8 cellular contexts compared by ENCODE assay signal in genomic region chrX:317424-318067, GRCh38. TPM values are rescaled to one million over a fixed set of nuclear protein-coding genes. Genes with fewer than 3 reads are reported as not detected.
DNase-seq lines count a peak whose midpoint lies in the region; ATAC-seq and TF ChIP-seq lines count a peak whose summit lies in the region.

No MANE protein-coding gene starts in this region.

- H3K9me3 ChIP-seq in left lung (no peaks in the 10 kb centered on the region), thyroid gland (no peaks in the 10 kb centered on the region)

- CTCF ChIA-PET in activated CD4-positive, alpha-beta T cell treated with anti-CD3 and anti-CD28 coated beads, Interleukin-2, amount 10 ng/mL, durations not matched to agents 7 days and 5 days (lab: Charles Lee): no interaction called here

- no peaks in the 10 kb centered on the region for H3K27me3 Mint-ChIP-seq in activated CD4-positive, alpha-beta T cell treated with anti-CD3 and anti-CD28 coated beads, Interleukin-2, amount 10 ng/mL, durations not matched to agents 7 days and 5 days
- H3K27me3 Mint-ChIP-seq in activated naive CD8-positive, alpha-beta T cell treated with anti-CD3 and anti-CD28 coated beads, Interleukin-2, amount 10 ng/mL, durations not matched to agents 7 days and 5 days: no peaks in the 10 kb centered on the region

- POLR2A ChIA-PET in activated CD4-positive, alpha-beta T cell treated with anti-CD3 and anti-CD28 coated beads, Interleukin-2, amount 10 ng/mL, durations not matched to agents 7 days and 5 days (lab: Charles Lee): no interaction called here
- POLR2A ChIA-PET in activated naive CD8-positive, alpha-beta T cell treated with anti-CD3 and anti-CD28 coated beads, Interleukin-2, amount 10 ng/mL, durations not matched to agents 7 days and 5 days (lab: Charles Lee): no interaction called here

- no peaks in the 10 kb centered on the region for H3K9me3 Mint-ChIP-seq in activated CD4-positive, alpha-beta T cell treated with anti-CD3 and anti-CD28 coated beads, Interleukin-2, amount 10 ng/mL, durations not matched to agents 7 days and 5 days
- H3K9me3 Mint-ChIP-seq in activated naive CD8-positive, alpha-beta T cell treated with anti-CD3 and anti-CD28 coated beads, Interleukin-2, amount 10 ng/mL, durations not matched to agents 7 days and 5 days: no peaks in the 10 kb centered on the region

- WGBS in thyroid gland, 2 donors: 51 to 60% methylated on average over 20 to 23 of the region's 28 CpGs

- peaks cover 7 to 16% of the 10 kb centered on the region in 2 donors for H3K4me1 ChIP-seq in left lung
- peaks cover 12 to 15% of the 10 kb centered on the region in 2 donors for H3K4me1 ChIP-seq in thyroid gland

- H3K4me3 Mint-ChIP-seq in activated CD4-positive, alpha-beta T cell treated with anti-CD3 and anti-CD28 coated beads, Interleukin-2, amount 10 ng/mL, durations not matched to agents 7 days and 5 days: peak overlapping the region; percentile 91
- H3K4me3 Mint-ChIP-seq in activated naive CD8-positive, alpha-beta T cell treated with anti-CD3 and anti-CD28 coated beads, Interleukin-2, amount 10 ng/mL, durations not matched to agents 7 days and 5 days: peak overlapping the region; percentile 84

- TF ChIP-seq POLR2A in thyroid gland (IDR thresholded peaks at IDR 0.05): no peak

- H3K27ac ChIP-seq in left lung: peak overlapping the region; percentile 90 to 96
- no peak overlapping the region for H3K27ac ChIP-seq in thyroid gland

- no peak for DNase-seq in activated CD4-positive, alpha-beta T cell treated with anti-CD3 and anti-CD28 coated beads, Interleukin-2, amount 10 ng/mL, durations not matched to agents 7 days and 5 days
- no peak for DNase-seq in activated CD4-positive, alpha-beta T cell treated with anti-CD3 and anti-CD28 coated beads, Interleukin-2, amount 50 U/mL, for 48 hours
- no peak for DNase-seq in activated naive CD8-positive, alpha-beta T cell treated with anti-CD3 and anti-CD28 coated beads, Interleukin-2, amount 10 ng/mL, durations not matched to agents 7 days and 5 days
- no peak for DNase-seq in left lung
- DNase-seq in thyroid gland: no peak
- DNase-seq in EL: no peak

- no peak for ATAC-seq in activated naive CD8-positive, alpha-beta T cell treated with anti-CD3 and anti-CD28 coated beads, Interleukin-2, amount 10 ng/mL, durations not matched to agents 7 days and 5 days (ENCODE audit: low read depth)
- ATAC-seq in left lung (no peak), GM18502 (IDR thresholded peaks at IDR 0.05; ENCODE audit: poor library complexity, unreplicated experiment) (no peak), GM21447 (IDR thresholded peaks at IDR 0.05; ENCODE audit: unreplicated experiment) (no peak)

- intact Hi-C loops in left lung (cut with DNase I) (no loop called here), thyroid gland (cut with DNase I) (loop anchor here (5.0 kb wide), 1 partner anchor 70 kb away; the partner anchor contains the start of gene PPP2R3B)

- H3K4me3 ChIP-seq in left lung (peak overlapping the region; percentile 54 to 89), thyroid gland (replicated peaks in 1 of 3) (peak overlapping the region in 2 of 3 donors; percentile 12 to 73)

- no peaks in the 10 kb centered on the region for H3K27me3 ChIP-seq in left lung
- H3K27me3 ChIP-seq in thyroid gland: no peaks in the 10 kb centered on the region

- H3K27ac Mint-ChIP-seq in activated CD4-positive, alpha-beta T cell treated with anti-CD3 and anti-CD28 coated beads, Interleukin-2, amount 10 ng/mL, durations not matched to agents 7 days and 5 days: peak overlapping the region; percentile 99
- H3K27ac Mint-ChIP-seq in activated naive CD8-positive, alpha-beta T cell treated with anti-CD3 and anti-CD28 coated beads, Interleukin-2, amount 10 ng/mL, durations not matched to agents 7 days and 5 days: peak overlapping the region; percentile 94

- TF ChIP-seq CTCF in left lung (IDR thresholded peaks at IDR 0.05) (no peak), thyroid gland (IDR thresholded peaks at IDR 0.05) (no peak)

- peaks cover 15% of the 10 kb centered on the region for H3K36me3 Mint-ChIP-seq in activated CD4-positive, alpha-beta T cell treated with anti-CD3 and anti-CD28 coated beads, Interleukin-2, amount 10 ng/mL, durations not matched to agents 7 days and 5 days (ENCODE audit: low read depth)
- H3K36me3 Mint-ChIP-seq in activated naive CD8-positive, alpha-beta T cell treated with anti-CD3 and anti-CD28 coated beads, Interleukin-2, amount 10 ng/mL, durations not matched to agents 7 days and 5 days: peaks cover 9% of the 10 kb centered on the region

- H3K4me1 Mint-ChIP-seq in activated CD4-positive, alpha-beta T cell treated with anti-CD3 and anti-CD28 coated beads, Interleukin-2, amount 10 ng/mL, durations not matched to agents 7 days and 5 days: peaks cover 26% of the 10 kb centered on the region
- H3K4me1 Mint-ChIP-seq in activated naive CD8-positive, alpha-beta T cell treated with anti-CD3 and anti-CD28 coated beads, Interleukin-2, amount 10 ng/mL, durations not matched to agents 7 days and 5 days: peaks cover 11% of the 10 kb centered on the region

- H3K36me3 ChIP-seq in left lung (peaks cover 0 to 37% of the 10 kb centered on the region in 2 donors), thyroid gland (peaks cover 20 to 25% of the 10 kb centered on the region in 2 donors)

RNA-seq across cellular contexts. Expression of gene GTPBP6, which starts 1.1 kb away (rescaled TPM):
- total RNA-seq in activated CD4-positive, alpha-beta T cell treated with anti-CD3 and anti-CD28 coated beads, Interleukin-2, amount 10 ng/mL, durations not matched to agents 7 days and 5 days: 10 to 100 TPM; 48.5 to 52.1 TPM
- 10 to 100 TPM; 63.1 to 64.5 TPM for total RNA-seq in activated naive CD8-positive, alpha-beta T cell treated with anti-CD3 and anti-CD28 coated beads, Interleukin-2, amount 10 ng/mL, durations not matched to agents 7 days and 5 days
- total RNA-seq in left lung (10 to 100 TPM; 41.0 to 57.8 TPM), thyroid gland (10 to 100 TPM; 39.9 to 54.9 (median 47.9) TPM)

RNA-seq across cellular contexts. Expression of gene PLCXD1, which starts 36.4 kb away (rescaled TPM):
- 10 to 100 TPM; 60.1 to 63.4 TPM for total RNA-seq in activated CD4-positive, alpha-beta T cell treated with anti-CD3 and anti-CD28 coated beads, Interleukin-2, amount 10 ng/mL, durations not matched to agents 7 days and 5 days
- 10 to 100 TPM; 57.3 to 61.2 TPM for total RNA-seq in activated naive CD8-positive, alpha-beta T cell treated with anti-CD3 and anti-CD28 coated beads, Interleukin-2, amount 10 ng/mL, durations not matched to agents 7 days and 5 days
- total RNA-seq in left lung (10 to 100 TPM; 17.0 to 17.8 TPM), thyroid gland (1 to 10 TPM; 3.7 to 7.9 (median 6.3) TPM)

Comparison
In these comparisons a context has a peak if more than half of its experiments do, and no peak if none do; other contexts are left out.
1. H3K27ac ChIP-seq: peak in left lung (2 of 2); none in thyroid gland (0 of 3).